In the genomic region with DNA sequence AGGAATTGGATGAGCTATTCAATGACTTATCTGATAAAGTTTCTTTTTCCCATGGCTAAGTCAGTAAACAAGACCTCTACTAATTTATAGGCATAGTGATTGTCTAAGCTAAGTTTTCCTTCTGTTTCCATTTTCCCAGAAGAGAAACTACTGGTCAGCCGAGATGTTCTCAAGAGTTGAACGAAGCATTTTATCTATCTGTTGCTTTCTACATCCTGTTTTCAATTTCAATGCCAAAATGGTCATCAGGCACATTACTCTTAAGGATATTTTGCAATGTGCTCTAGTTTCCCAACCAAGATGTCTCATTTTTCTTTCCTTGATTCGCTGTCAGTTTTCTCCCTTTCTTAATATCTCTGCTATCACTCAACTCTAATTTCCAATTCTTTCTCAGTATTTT, we compare ENCODE assay signal across 1 cellular context.
TF ChIP-seq lines count a peak whose summit lies in the region.

No MANE protein-coding gene starts in this region.

TF ChIP-seq in GM23338, 12 proteins besides CTCF, POLR2A, EP300 and RAD21 (continued from another document):
- TF ChIP-seq, protein P1, sequence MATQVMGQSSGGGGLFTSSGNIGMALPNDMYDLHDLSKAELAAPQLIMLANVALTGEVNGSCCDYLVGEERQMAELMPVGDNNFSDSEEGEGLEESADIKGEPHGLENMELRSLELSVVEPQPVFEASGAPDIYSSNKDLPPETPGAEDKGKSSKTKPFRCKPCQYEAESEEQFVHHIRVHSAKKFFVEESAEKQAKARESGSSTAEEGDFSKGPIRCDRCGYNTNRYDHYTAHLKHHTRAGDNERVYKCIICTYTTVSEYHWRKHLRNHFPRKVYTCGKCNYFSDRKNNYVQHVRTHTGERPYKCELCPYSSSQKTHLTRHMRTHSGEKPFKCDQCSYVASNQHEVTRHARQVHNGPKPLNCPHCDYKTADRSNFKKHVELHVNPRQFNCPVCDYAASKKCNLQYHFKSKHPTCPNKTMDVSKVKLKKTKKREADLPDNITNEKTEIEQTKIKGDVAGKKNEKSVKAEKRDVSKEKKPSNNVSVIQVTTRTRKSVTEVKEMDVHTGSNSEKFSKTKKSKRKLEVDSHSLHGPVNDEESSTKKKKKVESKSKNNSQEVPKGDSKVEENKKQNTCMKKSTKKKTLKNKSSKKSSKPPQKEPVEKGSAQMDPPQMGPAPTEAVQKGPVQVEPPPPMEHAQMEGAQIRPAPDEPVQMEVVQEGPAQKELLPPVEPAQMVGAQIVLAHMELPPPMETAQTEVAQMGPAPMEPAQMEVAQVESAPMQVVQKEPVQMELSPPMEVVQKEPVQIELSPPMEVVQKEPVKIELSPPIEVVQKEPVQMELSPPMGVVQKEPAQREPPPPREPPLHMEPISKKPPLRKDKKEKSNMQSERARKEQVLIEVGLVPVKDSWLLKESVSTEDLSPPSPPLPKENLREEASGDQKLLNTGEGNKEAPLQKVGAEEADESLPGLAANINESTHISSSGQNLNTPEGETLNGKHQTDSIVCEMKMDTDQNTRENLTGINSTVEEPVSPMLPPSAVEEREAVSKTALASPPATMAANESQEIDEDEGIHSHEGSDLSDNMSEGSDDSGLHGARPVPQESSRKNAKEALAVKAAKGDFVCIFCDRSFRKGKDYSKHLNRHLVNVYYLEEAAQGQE (IDR thresholded peaks at IDR 0.05; ENCODE audit: unreplicated experiment): no peak
- TF ChIP-seq CREB1 (CRISPR knock-in tag; IDR thresholded peaks at IDR 0.05; ENCODE audit: low read depth): no peak
- TF ChIP-seq EZH2 (IDR thresholded peaks at IDR 0.05; ENCODE audit: low read depth, unreplicated experiment): no peak
- TF ChIP-seq NANOG (IDR thresholded peaks at IDR 0.05; ENCODE audit: borderline replicate concordance): no peak
- TF ChIP-seq EZH2phosphoT487 (IDR thresholded peaks at IDR 0.05; ENCODE audit: unreplicated experiment): no peak
- TF ChIP-seq, protein P2, sequence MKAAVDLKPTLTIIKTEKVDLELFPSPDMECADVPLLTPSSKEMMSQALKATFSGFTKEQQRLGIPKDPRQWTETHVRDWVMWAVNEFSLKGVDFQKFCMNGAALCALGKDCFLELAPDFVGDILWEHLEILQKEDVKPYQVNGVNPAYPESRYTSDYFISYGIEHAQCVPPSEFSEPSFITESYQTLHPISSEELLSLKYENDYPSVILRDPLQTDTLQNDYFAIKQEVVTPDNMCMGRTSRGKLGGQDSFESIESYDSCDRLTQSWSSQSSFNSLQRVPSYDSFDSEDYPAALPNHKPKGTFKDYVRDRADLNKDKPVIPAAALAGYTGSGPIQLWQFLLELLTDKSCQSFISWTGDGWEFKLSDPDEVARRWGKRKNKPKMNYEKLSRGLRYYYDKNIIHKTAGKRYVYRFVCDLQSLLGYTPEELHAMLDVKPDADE (IDR thresholded peaks at IDR 0.05): no peak
- no peak for TF ChIP-seq ZNF114 (CRISPR knock-in tag; IDR thresholded peaks at IDR 0.05)
- TF ChIP-seq POLR2AphosphoS5 (IDR thresholded peaks at IDR 0.05; ENCODE audit: low read depth): no peak
